Comparison of ENCODE assay signal across 1 cellular context in the genomic region with DNA sequence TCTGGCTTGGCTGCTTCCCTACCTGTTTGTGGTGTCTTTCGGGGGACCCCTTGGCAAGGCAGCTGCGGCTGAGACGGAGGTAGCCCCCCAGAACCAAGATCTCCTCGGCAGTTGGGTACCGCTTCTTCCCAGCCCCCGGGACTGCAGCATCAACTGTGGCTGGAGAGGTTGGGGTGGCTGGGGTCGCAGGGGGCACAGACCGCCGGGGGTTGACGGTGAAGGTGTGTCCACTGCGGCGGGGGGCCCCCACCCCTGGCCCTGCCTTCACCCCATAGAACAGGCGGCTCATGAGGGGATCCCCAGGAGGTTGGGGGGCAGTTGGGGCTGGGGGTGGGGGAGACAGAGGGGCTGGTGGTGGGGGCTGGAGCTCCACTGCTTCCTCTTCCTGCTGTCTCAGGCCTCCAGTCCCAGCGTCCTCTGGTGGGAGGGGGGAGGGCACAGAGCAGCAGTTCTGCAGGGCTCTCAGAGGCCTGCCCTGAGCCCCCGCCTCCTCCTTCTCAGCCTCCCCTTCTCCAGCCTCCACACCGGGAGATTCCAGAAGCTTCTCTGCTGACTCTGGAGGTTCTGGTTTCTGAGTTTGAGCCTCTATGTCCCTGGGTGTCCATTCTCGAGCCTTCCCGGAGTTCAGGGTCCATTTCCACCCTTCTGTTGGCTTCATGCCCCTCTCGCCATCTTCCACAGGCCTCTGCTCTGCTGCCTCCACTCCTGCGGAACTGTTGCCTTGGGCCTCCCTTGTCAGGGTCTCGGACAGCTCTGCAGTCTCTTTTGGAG.
TF ChIP-seq lines count a peak whose summit lies in the region.

No MANE protein-coding gene starts in this region.

TF ChIP-seq in HCT116, 20 proteins besides CTCF, POLR2A, EP300 and RAD21 (continued from another document):
- TF ChIP-seq JUND (IDR thresholded peaks at IDR 0.05), result no peak
- no peak for TF ChIP-seq CEBPB (IDR thresholded peaks at IDR 0.05; ENCODE audit: low read depth)
- no peak for TF ChIP-seq SP1 (IDR thresholded peaks at IDR 0.05; ENCODE audit: low read depth)
